ENCODE assay signal across 16 cellular contexts in genomic region chr2:40251146-40251545, GRCh38.
A peak's percentile ranks its signal among the peaks of the same experiment; 100 is the strongest.
DNase-seq lines count a peak whose midpoint lies in the region; ATAC-seq, FAIRE-seq and TF ChIP-seq lines count a peak whose summit lies in the region.
"Had no signal": no experiment of that assay in that cellular context is flagged by ENCODE, and none has a peak within 500 bp of the region (broad histone marks: within the 10 kb centered on the region; RNA-seq: fewer than 3 reads in every experiment).

No MANE protein-coding gene starts in this region.

- H3K4me2 ChIP-seq in H9 (ENCODE audit: insufficient read depth, insufficient read length, low read length) (no peak overlapping the region), neural cell (ENCODE audit: low read length) (peak overlapping the region; percentile 4)

- no peak overlapping the region for H3K4ac ChIP-seq in H9 (ENCODE audit: low read depth, low read length)

- H3K79me2 ChIP-seq in H9 (ENCODE audit: insufficient read depth, low read length) (no peaks in the 10 kb centered on the region), neural cell (replicated peaks; ENCODE audit: insufficient read depth, low read length) (peaks cover 4% of the 10 kb centered on the region)

- H3K27me3 Mint-ChIP-seq in H9 (ENCODE audit: low read depth) = no peaks in the 10 kb centered on the region
- H3K27me3 Mint-ChIP-seq: activated CD4-positive, alpha-beta T cell treated with anti-CD3 and anti-CD28 coated beads for 36 hours; CD4-positive, CD25-positive, alpha-beta regulatory T cell had no signal

- H4K91ac ChIP-seq in H9 (ENCODE audit: insufficient read length, low read depth, low read length) = no peak overlapping the region

- H2AFZ ChIP-seq in H9 (ENCODE audit: low read length) (no peak overlapping the region), neural cell (ENCODE audit: low read depth, low read length) (no peak overlapping the region)

- peaks cover 3% of the 10 kb centered on the region for H3F3A ChIP-seq in neural cell (ENCODE audit: insufficient read depth, low read length, poor library complexity, severe bottlenecking)

- peak; percentile 43 for TF ChIP-seq RAD21 in neural cell (conservative IDR thresholded peaks at IDR 0.05)

- H4K8ac ChIP-seq in H9 (replicated peaks; ENCODE audit: insufficient read length, low read depth, low read length) = no peak overlapping the region

- H3K9ac ChIP-seq in H9 (ENCODE audit: extremely low read depth, insufficient read length, low read length) = no peak overlapping the region
- peak overlapping the region; percentile 41 for H3K9ac ChIP-seq in neural cell (ENCODE audit: low read length)
- H3K9ac ChIP-seq in colonic mucosa (ENCODE audit: low read depth in 2 of 2, low read length in 2 of 2) = no peak overlapping the region

- no peak overlapping the region for H3K14ac ChIP-seq in H9 (ENCODE audit: insufficient read depth, low read length)

- H3T11ph ChIP-seq in H9 (ENCODE audit: low read length) = no peak overlapping the region

- intact Hi-C loops in body of pancreas (cut with DNase I) = no loop called here
- intact Hi-C loops in colonic mucosa (cut with DNase I) = no loop called here

- H3K36me3 ChIP-seq in body of pancreas (replicated peaks in 1 of 2; ENCODE audit: insufficient read depth in 1 of 2, low read depth in 2 of 2) (no peaks in the 10 kb centered on the region), neural cell (ENCODE audit: insufficient read depth, low read length) (no peaks in the 10 kb centered on the region), colonic mucosa (no peaks in the 10 kb centered on the region), H7 (replicated peaks; ENCODE audit: control insufficient read depth, insufficient read depth, low read length) (no peaks in the 10 kb centered on the region)
- H3K36me3 ChIP-seq: ovary had no signal

- no peak overlapping the region for H2BK120ac ChIP-seq in H9 (ENCODE audit: low read depth, low read length, poor library complexity, severe bottlenecking)

- H3K4me1 Mint-ChIP-seq in H9 = peaks cover 8 to 12% of the 10 kb centered on the region in 2 experiments; a peak in 3 of 4 replicates
- H3K4me1 Mint-ChIP-seq: activated CD4-positive, alpha-beta T cell treated with anti-CD3 and anti-CD28 coated beads for 36 hours had no signal

- no peak overlapping the region for H3K56ac ChIP-seq in H9 (ENCODE audit: insufficient read length, low read depth, low read length)

- H4K5ac ChIP-seq in H9 (ENCODE audit: insufficient read length, low read depth, low read length) = no peak overlapping the region

- H3K23ac ChIP-seq in H9 (ENCODE audit: insufficient read length, low read depth, low read length) = no peak overlapping the region

- H3K27me3 ChIP-seq in H9 (ENCODE audit: insufficient read depth, low read length) (no peaks in the 10 kb centered on the region), body of pancreas (no peaks in the 10 kb centered on the region), neural cell (ENCODE audit: insufficient read depth, low read depth, low read length) (no peaks in the 10 kb centered on the region), colonic mucosa (no peaks in the 10 kb centered on the region), H7 (ENCODE audit: control insufficient read depth, insufficient read depth, low read length) (no peaks in the 10 kb centered on the region)
- H3K27me3 ChIP-seq: ovary had no signal

- no peaks in the 10 kb centered on the region for H3K9me3 Mint-ChIP-seq in H9
- H3K9me3 Mint-ChIP-seq: activated T-helper 2 cell treated with anti-CD3 and anti-CD28 coated beads, Interferon-gamma antibody, Interleukin-2, Interleukin-4, amounts not matched to agents 10 μg/mL and 5 μg/mL and 100 μg/mL, durations not matched to agents 14 hours and 24 hours and 36 hours; CD4-positive, CD25-positive, alpha-beta regulatory T cell had no signal

- H2BK15ac ChIP-seq in H9 (ENCODE audit: low read depth, low read length) = no peak overlapping the region

- peak overlapping the region; percentile 45 for H2BK20ac ChIP-seq in H9 (ENCODE audit: low read depth, low read length, poor library complexity, severe bottlenecking)

- no peak overlapping the region for H2AK5ac ChIP-seq in H9 (ENCODE audit: insufficient read length, low read length)

- H3K4me3 ChIP-seq in body of pancreas (no peak overlapping the region), neural cell (ENCODE audit: low read length) (peak overlapping the region; percentile 5), colonic mucosa (no peak overlapping the region), H7 (ENCODE audit: insufficient read depth, low read depth, low read length) (no peak overlapping the region)
- H3K4me3 ChIP-seq: ovary had no signal

- no peak overlapping the region for H3K4me3 Mint-ChIP-seq in H9
- H3K4me3 Mint-ChIP-seq: activated CD4-positive, alpha-beta T cell treated with anti-CD3 and anti-CD28 coated beads for 36 hours; CD4-positive, CD25-positive, alpha-beta regulatory T cell had no signal

- TF ChIP-seq CTCF in H9 (conservative IDR thresholded peaks at IDR 0.05) = no peak
- no peak for TF ChIP-seq CTCF in body of pancreas (IDR thresholded peaks at IDR 0.05)
- no peak for TF ChIP-seq CTCF in neural cell (IDR thresholded peaks at IDR 0.05; ENCODE audit: poor library complexity, severe bottlenecking)
- no peak for TF ChIP-seq CTCF in colonic mucosa (IDR thresholded peaks at IDR 0.05)

- H2BK12ac ChIP-seq in H9 (ENCODE audit: insufficient read length, low read depth, low read length) = no peak overlapping the region

- no peaks in the 10 kb centered on the region for H3K36me3 Mint-ChIP-seq in H9 (ENCODE audit: insufficient read depth in 1 of 3, low read depth in 3 of 3)
- H3K36me3 Mint-ChIP-seq: CD4-positive, CD25-positive, alpha-beta regulatory T cell had no signal

- FAIRE-seq in frontal cortex (lab: Jason Lieb, UNC) = no peak
- FAIRE-seq: H1 had no signal

- H3K9me3 ChIP-seq in H9 (ENCODE audit: control insufficient read depth, low read depth, low read length) = no peaks in the 10 kb centered on the region
- no peaks in the 10 kb centered on the region for H3K9me3 ChIP-seq in body of pancreas
- H3K9me3 ChIP-seq in neural cell (ENCODE audit: low read length) = no peaks in the 10 kb centered on the region
- no peaks in the 10 kb centered on the region for H3K9me3 ChIP-seq in colonic mucosa
- H3K9me3 ChIP-seq: ovary had no signal

- peak overlapping the region; percentile 7 to 13 (median 8); a peak in 3 of 7 replicates for H3K27ac Mint-ChIP-seq in H9
- H3K27ac Mint-ChIP-seq: activated CD4-positive, alpha-beta T cell treated with anti-CD3 and anti-CD28 coated beads for 36 hours; activated T-helper 2 cell treated with anti-CD3 and anti-CD28 coated beads, Interferon-gamma antibody, Interleukin-2, Interleukin-4, amounts not matched to agents 10 μg/mL and 5 μg/mL and 100 μg/mL, durations not matched to agents 14 hours and 24 hours and 36 hours; CD4-positive, CD25-positive, alpha-beta regulatory T cell had no signal

- DNase-seq in H9 (no peak), NCI-H2081 treated with DMSO at 0.1 percent for 48 hours (lab: John Stamatoyannopoulos, UW) (peak; percentile 90), body of pancreas (peak in 3 of 4 donors; percentile 15 to 61 (median 28)), frontal cortex (ENCODE audit: low spot score in 2 of 2) (no peak), colonic mucosa (no peak), H7 (no peak)
- DNase-seq: activated CD4-positive, alpha-beta T cell treated with anti-CD3 and anti-CD28 coated beads for 36 hours; CD4-positive, CD25-positive, alpha-beta regulatory T cell; central memory CD4-positive, alpha-beta T cell; ovary; stimulated activated CD4-positive, alpha-beta T cell treated with anti-CD3 and anti-CD28 coated beads, Interleukin-2, amount 100 ng/mL, for 24 hours; stimulated activated naive CD4-positive, alpha-beta T cell treated with Interleukin-2 at 50 U/mL for 16 hours had no signal

- H3K27ac ChIP-seq in H9 (ENCODE audit: insufficient read length, low read depth, low read length) (no peak overlapping the region), body of pancreas (peak overlapping the region in 1 of 4 donors; percentile 42), neural cell (ENCODE audit: low read length) (peak overlapping the region; percentile 66), colonic mucosa (no peak overlapping the region)
- H3K27ac ChIP-seq: ovary had no signal

- TF ChIP-seq EP300 in neural cell (conservative IDR thresholded peaks at IDR 0.05; ENCODE audit: poor library complexity, severe bottlenecking) = peak; percentile 87

- H3K23me2 ChIP-seq in H9 (ENCODE audit: insufficient read length, low read depth, low read length, poor library complexity, severe bottlenecking) = no peaks in the 10 kb centered on the region

- H3K4me1 ChIP-seq in H9 (ENCODE audit: insufficient read depth, low read length) (no peaks in the 10 kb centered on the region), body of pancreas (peaks cover 6% of the 10 kb centered on the region), colonic mucosa (no peaks in the 10 kb centered on the region)

- no peak for TF ChIP-seq POLR2A in body of pancreas (IDR thresholded peaks at IDR 0.05)

- no peaks in the 10 kb centered on the region for H4K20me1 ChIP-seq in H9 (ENCODE audit: control insufficient read depth, insufficient read depth, insufficient read length)
- H4K20me1 ChIP-seq in neural cell (ENCODE audit: insufficient read depth) = no peaks in the 10 kb centered on the region

- no peak overlapping the region for H3K18ac ChIP-seq in H9 (ENCODE audit: insufficient read length, low read depth, low read length)

- peak; percentile 87 for ATAC-seq in body of pancreas
- no peak for ATAC-seq in GM19463 (IDR thresholded peaks at IDR 0.05; ENCODE audit: unreplicated experiment)
- ATAC-seq: activated CD4-positive, alpha-beta T cell treated with anti-CD3 and anti-CD28 coated beads for 36 hours had no signal

- no CpG with 5 or more reads among the region's 2 CpGs for WGBS in H9 (ENCODE audit: extremely low coverage, insufficient read length, low lambda C conversion rate)
- WGBS in body of pancreas, 2 donors = 6 to 9% methylated on average over 2 of the region's 2 CpGs

- H2BK5ac ChIP-seq in H9 (ENCODE audit: insufficient read length, low read length) = no peak overlapping the region

- H3K79me1 ChIP-seq in H9 (ENCODE audit: insufficient read depth, low read depth, low read length, poor library complexity, severe bottlenecking) = no peaks in the 10 kb centered on the region

- H3K9me2 ChIP-seq in neural cell (ENCODE audit: insufficient read depth, low read length) = no peaks in the 10 kb centered on the region

Comparison
In these comparisons a context has a peak if more than half of its experiments do, and no peak if none do; other contexts are left out.
1. DNase-seq: peak in NCI-H2081 treated with DMSO at 0.1 percent for 48 hours (single experiment) and body of pancreas (3 of 4); none in H9 (single experiment), frontal cortex (0 of 2), colonic mucosa (single experiment) and H7 (single experiment).